In the genomic region with DNA sequence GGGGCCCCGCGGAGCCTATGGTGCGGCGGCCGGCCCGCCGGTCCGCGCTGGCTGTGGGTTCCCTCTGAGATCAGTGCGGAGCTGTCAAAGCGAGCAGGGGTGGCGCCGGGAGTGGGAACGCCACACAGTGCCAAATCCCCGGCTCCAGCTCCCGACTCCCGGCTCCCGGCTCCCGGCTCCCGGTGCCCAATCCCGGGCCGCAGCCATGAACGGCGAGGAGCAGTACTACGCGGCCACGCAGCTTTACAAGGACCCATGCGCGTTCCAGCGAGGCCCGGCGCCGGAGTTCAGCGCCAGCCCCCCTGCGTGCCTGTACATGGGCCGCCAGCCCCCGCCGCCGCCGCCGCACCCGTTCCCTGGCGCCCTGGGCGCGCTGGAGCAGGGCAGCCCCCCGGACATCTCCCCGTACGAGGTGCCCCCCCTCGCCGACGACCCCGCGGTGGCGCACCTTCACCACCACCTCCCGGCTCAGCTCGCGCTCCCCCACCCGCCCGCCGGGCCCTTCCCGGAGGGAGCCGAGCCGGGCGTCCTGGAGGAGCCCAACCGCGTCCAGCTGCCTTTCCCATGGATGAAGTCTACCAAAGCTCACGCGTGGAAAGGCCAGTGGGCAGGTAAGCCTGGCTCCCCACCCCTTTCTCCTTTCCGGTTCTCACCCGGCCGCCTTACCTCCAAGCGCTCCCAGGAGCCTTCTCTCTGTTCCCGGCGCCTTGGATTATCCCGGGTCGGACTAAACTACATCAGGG, we compare ENCODE assay signal across 9 cellular contexts. TPM values are rescaled to one million over a fixed set of nuclear protein-coding genes. Genes with fewer than 3 reads are reported as not detected.
DNase-seq lines count a peak whose midpoint lies in the region; ATAC-seq and TF ChIP-seq lines count a peak whose summit lies in the region.
"Had no signal": no experiment of that assay in that cellular context is flagged by ENCODE, and none has a peak within 500 bp of the region (broad histone marks: within the 10 kb centered on the region; RNA-seq: fewer than 3 reads in every experiment).

A gene (plus strand): TSS at position 67 of the 743 bp plus-strand sequence. CDS start 139 bp downstream, at position 206.

- peaks cover 10 to 33% of the 10 kb centered on the region in 2 donors for H3K4me1 Mint-ChIP-seq in effector memory CD8-positive, alpha-beta T cell (ENCODE audit: low read depth in 2 of 2)
- H3K4me1 Mint-ChIP-seq in neural progenitor cell, result peaks cover 17% of the 10 kb centered on the region

- H3K9ac ChIP-seq in neural progenitor cell, result no peak within 1 kb of the TSS

- H3K27ac ChIP-seq in neural progenitor cell, result no peak within 1 kb of the TSS

- H3K27me3 Mint-ChIP-seq in effector memory CD8-positive, alpha-beta T cell, result peaks cover 76 to 96% of the 10 kb centered on the region in 2 donors
- H3K27me3 Mint-ChIP-seq in neural progenitor cell (ENCODE audit: insufficient read depth, low read depth), result peaks cover 88% of the 10 kb centered on the region

- TF ChIP-seq CTCF in LNCaP clone FGC (IDR thresholded peaks at IDR 0.05; ENCODE audit: control insufficient read depth, extremely low read depth, insufficient read depth), result no peak
- no peak for TF ChIP-seq CTCF in neural progenitor cell (IDR thresholded peaks at IDR 0.05)

- no peaks in the 10 kb centered on the region for H3K9me3 ChIP-seq in neural progenitor cell (ENCODE audit: low read depth)

- peaks cover 30% of the 10 kb centered on the region for H3F3A ChIP-seq in neural progenitor cell (ENCODE audit: low read depth)

- H3K27ac Mint-ChIP-seq in effector memory CD8-positive, alpha-beta T cell, result no peak within 1 kb of the TSS
- no peak within 1 kb of the TSS for H3K27ac Mint-ChIP-seq in neural progenitor cell

- DNase-seq in LNCaP clone FGC (ENCODE audit: low read depth), result no peak
- DNase-seq in effector memory CD8-positive, alpha-beta T cell, result no peak
- DNase-seq in neural progenitor cell (ENCODE audit: low spot score), result peak; percentile 82
- no peak for DNase-seq in T-helper 9 cell
- DNase-seq in COLO829 (ENCODE audit: low spot score), result no peak
- no peak for DNase-seq in occipital lobe (lab: John Stamatoyannopoulos, UW)

- H3K4me1 ChIP-seq in neural progenitor cell, result peaks cover 23% of the 10 kb centered on the region

- no peaks in the 10 kb centered on the region for H3K79me2 ChIP-seq in neural progenitor cell (ENCODE audit: low read depth)

- H3K36me3 ChIP-seq in neural progenitor cell, result no peaks in the 10 kb centered on the region

- H3K4me3 Mint-ChIP-seq in effector memory CD8-positive, alpha-beta T cell, result peak within 1 kb of the TSS; percentile 69 to 80
- H3K4me3 Mint-ChIP-seq in neural progenitor cell, result peak within 1 kb of the TSS; percentile 69

- peak within 1 kb of the TSS; percentile 70 for H3K4me2 ChIP-seq in neural progenitor cell

- H3K4me3 ChIP-seq in GM08714 (ENCODE audit: low read length), result peak within 1 kb of the TSS; percentile 58
- peak within 1 kb of the TSS; percentile 31 for H3K4me3 ChIP-seq in LNCaP clone FGC (ENCODE audit: low read depth, low read length)
- H3K4me3 ChIP-seq in neural progenitor cell, result peak within 1 kb of the TSS; percentile 37

- no peak within 1 kb of the TSS for H2AFZ ChIP-seq in neural progenitor cell (replicated peaks)

- H3K27me3 ChIP-seq in neural progenitor cell, result peaks cover 100% of the 10 kb centered on the region

- H3K36me3 Mint-ChIP-seq in effector memory CD8-positive, alpha-beta T cell (ENCODE audit: insufficient read depth), result peaks cover 4% of the 10 kb centered on the region
- no peaks in the 10 kb centered on the region for H3K36me3 Mint-ChIP-seq in neural progenitor cell

- H3K9me3 Mint-ChIP-seq in effector memory CD8-positive, alpha-beta T cell, result no peaks in the 10 kb centered on the region
- H3K9me3 Mint-ChIP-seq in neural progenitor cell, result peaks cover 2% of the 10 kb centered on the region

- no peak for ATAC-seq in effector memory CD8-positive, alpha-beta T cell (replicated peaks)
- ATAC-seq in GM18909 (IDR thresholded peaks at IDR 0.05; ENCODE audit: poor library complexity, unreplicated experiment), result no peak

- peaks cover 98% of the 10 kb centered on the region for H4K20me1 ChIP-seq in neural progenitor cell (ENCODE audit: low read depth)

RNA-seq across cellular contexts. Expression of the gene that starts here (rescaled TPM):
- total RNA-seq in neural progenitor cell (ENCODE audit: low replicate concordance), result not detected in 2 replicates
- total RNA-seq in occipital lobe, result not detected
- total RNA-seq: mononuclear cell had no signal

Comparison
In these comparisons a context has a peak if more than half of its experiments do, and no peak if none do; other contexts are left out.
1. Peak in DNase-seq, H3K4me3 ChIP-seq and H3K4me2 ChIP-seq in neural progenitor cell; RNA of the gene not detected or under 1 TPM.